In genomic region chr10:61737455-61737854, GRCh38 we compare ENCODE assay signal across 3 cellular contexts.
DNase-seq lines count a peak whose midpoint lies in the region; ATAC-seq, FAIRE-seq and TF ChIP-seq lines count a peak whose summit lies in the region.
"Not testable (repeated sequence)": the region's sequence is repeated elsewhere in the genome, so short reads cannot be mapped to it uniquely, and the experiment has no call there.

No MANE protein-coding gene starts in this region.

- H2AFZ ChIP-seq in K562 (ENCODE audit: low read depth, low read length): not testable (repeated sequence)

- not testable (repeated sequence) for H3K36me3 ChIP-seq in HEK293 (ENCODE audit: control insufficient read depth in 2 of 2, insufficient read depth in 1 of 2, low read length in 2 of 2); K562 (ENCODE audit: control insufficient read depth, insufficient read depth, low read length)

- WGBS in K562 (ENCODE audit: insufficient coverage, low coverage, missing lambda C conversion rate): 71% methylated on average over 6 of the region's 6 CpGs

- not testable (repeated sequence) for H3K9me3 Mint-ChIP-seq in immature natural killer cell

- H3K79me2 ChIP-seq in K562 (ENCODE audit: control insufficient read depth, insufficient read depth, low read length): not testable (repeated sequence)

- not testable (repeated sequence) for ATAC-seq in K562

- POLR2A ChIA-PET in HEK293 (lab: Yijun Ruan, JAX): not testable (repeated sequence)
- POLR2A ChIA-PET in K562 (lab: Yijun Ruan, JAX): interaction anchor here (1.2 kb wide), 1 partner anchor 14 kb away, joined by 8 read pairs; no protein-coding TSS in a partner anchor

- peak overlapping the region in 1 of 6 donors; percentile 32 for H3K27ac Mint-ChIP-seq in immature natural killer cell

- not testable (repeated sequence) for DNase-seq in K562 (ENCODE audit: extremely low read depth in 1 of 4, low spot score in 3 of 4)
- DNase-seq in immature natural killer cell: peak; percentile 7 to 22 (median 12)

- TF ChIP-seq EP300 in K562 (IDR thresholded peaks at IDR 0.05; ENCODE audit: low read length): not testable (repeated sequence)

- H3K9me1 ChIP-seq in K562 (ENCODE audit: control insufficient read depth, insufficient read depth, low read length): not testable (repeated sequence)

- peaks cover 18 to 25% of the 10 kb centered on the region in 2 donors for H3K4me1 Mint-ChIP-seq in immature natural killer cell

- not testable (repeated sequence) for H3K27me3 Mint-ChIP-seq in immature natural killer cell (ENCODE audit: low read depth in 3 of 3)

- TF ChIP-seq CTCF in HEK293 (tag by site-specific recombination; IDR thresholded peaks at IDR 0.05); K562 (IDR thresholded peaks at IDR 0.05 in 2 of 3, conservative IDR thresholded peaks at IDR 0.05 in 1 of 3; ENCODE audit: insufficient read depth in 2 of 3, low read depth in 1 of 3, low read length in 3 of 3): not testable (repeated sequence)

- BruUV-seq in K562 (replicated peaks; lab: Mats Ljungman, UMichigan): not testable (repeated sequence)

- H3K4me3 Mint-ChIP-seq in immature natural killer cell: peak overlapping the region in 3 of 5 donors; percentile 1 to 63 (median 52)

- not testable (repeated sequence) for FAIRE-seq in K562 (lab: Jason Lieb, UNC)

- H3K36me3 Mint-ChIP-seq in immature natural killer cell: not testable (repeated sequence)

- not testable (repeated sequence) for H3K27me3 ChIP-seq in K562 (ENCODE audit: control insufficient read depth in 2 of 2, insufficient read depth in 2 of 2, low read length in 2 of 2)

- not testable (repeated sequence) for H3K4me2 ChIP-seq in K562 (ENCODE audit: insufficient read depth, low read length)

- H3K27ac ChIP-seq in HEK293 (ENCODE audit: extremely low read depth, low read depth, low read length); K562 (ENCODE audit: extremely low read depth, low read depth, low read length): not testable (repeated sequence)

- in situ Hi-C loops in K562 (cut with MboI): not testable (repeated sequence)

- not testable (repeated sequence) for H4K20me1 ChIP-seq in K562 (replicated peaks; ENCODE audit: control insufficient read depth, insufficient read depth, low read length)

- not testable (repeated sequence) for H3K9me3 ChIP-seq in HEK293 (ENCODE audit: control insufficient read depth, insufficient read depth, low read depth, low read length); K562 (replicated peaks; ENCODE audit: control insufficient read depth, insufficient read depth, low read depth, low read length)

- H3K4me1 ChIP-seq in HEK293 (ENCODE audit: control insufficient read depth, insufficient read depth, low read length); K562 (replicated peaks in 1 of 2; ENCODE audit: control insufficient read depth in 2 of 2, insufficient read depth in 2 of 2, low read length in 2 of 2): not testable (repeated sequence)

- TF ChIP-seq POLR2A in K562 (conservative IDR thresholded peaks at IDR 0.05): not testable (repeated sequence)

- CTCF ChIA-PET in HEK293 (lab: Yijun Ruan, JAX): interaction anchor here (1.1 to 2.7 kb wide), 2 partner anchors 14 to 597 kb away, joined by 4 to 16 read pairs; no protein-coding TSS in a partner anchor
- CTCF ChIA-PET in K562 (lab: Yijun Ruan, JAX; ENCODE audit: low intra/inter-chr PET ratio): not testable (repeated sequence)

- TF ChIP-seq RAD21 in K562 (CRISPR knock-in tag; conservative IDR thresholded peaks at IDR 0.05 in 1 of 2, IDR thresholded peaks at IDR 0.05 in 1 of 2): not testable (repeated sequence)

- not testable (repeated sequence) for H3K9ac ChIP-seq in K562 (ENCODE audit: insufficient read depth in 1 of 2, low read depth in 2 of 2, low read length in 2 of 2)

- not testable (repeated sequence) for H3K4me3 ChIP-seq in HEK293 (ENCODE audit: low read depth, low read length); K562

- intact Hi-C loops in K562 (cut with micrococcal nuclease): loop anchor here (10.0 kb wide), 1 partner anchor 593 kb away; no protein-coding TSS in a partner anchor

TF ChIP-seq in HEK293, 187 proteins besides CTCF, POLR2A, EP300 and RAD21:
- TF ChIP-seq ZNF146 (tag by site-specific recombination; IDR thresholded peaks at IDR 0.05): peak; percentile 82
TF ChIP-seq in HEK293: peak in this region for 1; not testable (repeated sequence) for 186.

TF ChIP-seq in K562, 482 proteins besides CTCF, POLR2A, EP300 and RAD21:
- TF ChIP-seq RBM25 (IDR thresholded peaks at IDR 0.05; ENCODE audit: low read depth, low read length, severe bottlenecking): peak; percentile 61
- peak; percentile 73 for TF ChIP-seq BCOR (IDR thresholded peaks at IDR 0.05)
- TF ChIP-seq KDM1A (IDR thresholded peaks at IDR 0.05): peak in 1 of 2 experiments; percentile 37; a peak in 1 of 4 replicates
- peak; percentile 96 for TF ChIP-seq ZNF146 (CRISPR knock-in tag; IDR thresholded peaks at IDR 0.05; ENCODE audit: unreplicated experiment)
- TF ChIP-seq SMARCA5 (IDR thresholded peaks at IDR 0.05): peak; percentile 56
TF ChIP-seq in K562: peak in this region for 5; not testable (repeated sequence) for 477.
